16 cellular contexts compared by ENCODE assay signal in genomic region chr5:41508696-41509398, GRCh38. TPM values are rescaled to one million over a fixed set of nuclear protein-coding genes. Genes with fewer than 3 reads are reported as not detected.
A peak's percentile ranks its signal among the peaks of the same experiment; 100 is the strongest.
DNase-seq lines count a peak whose midpoint lies in the region; ATAC-seq and TF ChIP-seq lines count a peak whose summit lies in the region.
"Had no signal": no experiment of that assay in that cellular context is flagged by ENCODE, and none has a peak within 500 bp of the region (broad histone marks: within the 10 kb centered on the region; RNA-seq: fewer than 3 reads in every experiment).

No MANE protein-coding gene starts in this region.

- H3K27ac Mint-ChIP-seq in glutamatergic neuron (ENCODE audit: unreplicated experiment) (no peak overlapping the region), nephron progenitor cell (no peak overlapping the region), Calu3 (ENCODE audit: unreplicated experiment) (no peak overlapping the region)
- H3K27ac Mint-ChIP-seq in stimulated activated naive CD8-positive, alpha-beta T cell treated with anti-CD3 and anti-CD28 coated beads, Interleukin-15, amount 100 ng/mL, for 72 hours = no peak overlapping the region
- H3K27ac Mint-ChIP-seq: activated CD8-positive, alpha-beta T cell treated with anti-CD3 and anti-CD28 coated beads for 36 hours; activated T-helper 1 cell treated with anti-CD3 and anti-CD28 coated beads, Interleukin-12 subunit alpha, Interleukin-12 subunit beta, Interleukin-2, Interleukin-4 antibody, amounts not matched to agents 30 ng/mL and 10 ng/mL and 1 ng/mL, durations not matched to agents 14 hours and 24 hours and 36 hours had no signal

- H3K4me1 Mint-ChIP-seq in glutamatergic neuron (ENCODE audit: low read depth, unreplicated experiment) = peaks cover 7% of the 10 kb centered on the region
- H3K4me1 Mint-ChIP-seq in nephron progenitor cell = peaks cover 20% of the 10 kb centered on the region
- H3K4me1 Mint-ChIP-seq in stimulated activated naive CD8-positive, alpha-beta T cell treated with anti-CD3 and anti-CD28 coated beads, Interleukin-15, amount 100 ng/mL, for 72 hours = no peaks in the 10 kb centered on the region
- H3K4me1 Mint-ChIP-seq in Calu3 (ENCODE audit: low read depth, unreplicated experiment) = peaks cover 8% of the 10 kb centered on the region

- CTCF ChIA-PET in Calu3 (lab: Charles Lee) = interaction anchor here (0.9 kb wide), 1 partner anchor 348 kb away, joined by 3 read pairs; no protein-coding TSS in a partner anchor

- intact Hi-C loops in Right ventricle myocardium inferior (cut with DNase I) = loop anchor here (2.0 kb wide), 1 partner anchor 52 kb away; no protein-coding TSS in a partner anchor
- intact Hi-C loops in cardiac septum (cut with DNase I) = loop anchor here (5.0 kb wide), 1 partner anchor 52 kb away; no protein-coding TSS in a partner anchor
- intact Hi-C loops in Calu3 (cut with micrococcal nuclease; ENCODE audit: unreplicated experiment) = no loop called here

- H3K4me3 Mint-ChIP-seq in glutamatergic neuron (ENCODE audit: unreplicated experiment) = peak overlapping the region; percentile 50
- peak overlapping the region; percentile 85 for H3K4me3 Mint-ChIP-seq in nephron progenitor cell
- H3K4me3 Mint-ChIP-seq in stimulated activated naive CD8-positive, alpha-beta T cell treated with anti-CD3 and anti-CD28 coated beads, Interleukin-15, amount 100 ng/mL, for 72 hours = no peak overlapping the region
- H3K4me3 Mint-ChIP-seq in Calu3 (ENCODE audit: low read depth, unreplicated experiment) = no peak overlapping the region
- H3K4me3 Mint-ChIP-seq: activated CD8-positive, alpha-beta T cell treated with anti-CD3 and anti-CD28 coated beads for 36 hours; activated T-helper 1 cell treated with anti-CD3 and anti-CD28 coated beads, Interleukin-12 subunit alpha, Interleukin-12 subunit beta, Interleukin-2, Interleukin-4 antibody, amounts not matched to agents 30 ng/mL and 10 ng/mL and 1 ng/mL, durations not matched to agents 14 hours and 24 hours and 36 hours had no signal

- no TSS peak for BruUV-seq in Calu3 (replicated peaks; lab: Mats Ljungman, UMichigan)

- H3K27me3 Mint-ChIP-seq in glutamatergic neuron (ENCODE audit: unreplicated experiment) (peaks cover 10% of the 10 kb centered on the region), nephron progenitor cell (ENCODE audit: low read depth, poor library complexity) (peaks cover 59% of the 10 kb centered on the region), Calu3 (ENCODE audit: unreplicated experiment) (peaks cover 31% of the 10 kb centered on the region)
- peaks cover 31% of the 10 kb centered on the region for H3K27me3 Mint-ChIP-seq in stimulated activated naive CD8-positive, alpha-beta T cell treated with anti-CD3 and anti-CD28 coated beads, Interleukin-15, amount 100 ng/mL, for 72 hours

- DNase-seq in Right ventricle myocardium inferior (ENCODE audit: missing footprints) (no peak), cardiac septum (ENCODE audit: low spot score) (no peak), glutamatergic neuron (no peak), nephron progenitor cell (no peak), Calu3 (no peak)
- no peak for DNase-seq in activated naive CD4-positive, alpha-beta T cell (lab: John Stamatoyannopoulos, UW)
- no peak for DNase-seq in stimulated activated naive CD8-positive, alpha-beta T cell treated with anti-CD3 and anti-CD28 coated beads, Interleukin-15, amount 100 ng/mL, for 72 hours
- DNase-seq: 8988T; activated CD8-positive, alpha-beta T cell treated with anti-CD3 and anti-CD28 coated beads for 36 hours; DMS153; Kasumi-1; NCI-H1436 treated with DMSO at 0.1 percent for 48 hours; NCI-H510A treated with DMSO at 0.1 percent for 48 hours had no signal

- peak; percentile 32 for ATAC-seq in Right ventricle myocardium inferior
- no peak for ATAC-seq in HG03354 (IDR thresholded peaks at IDR 0.05; ENCODE audit: poor library complexity, severe bottlenecking, unreplicated experiment)
- no peak for ATAC-seq in stimulated activated naive CD8-positive, alpha-beta T cell treated with anti-CD3 and anti-CD28 coated beads, Interleukin-15, amount 100 ng/mL, for 72 hours
- ATAC-seq: activated CD8-positive, alpha-beta T cell treated with anti-CD3 and anti-CD28 coated beads for 36 hours had no signal

- TF ChIP-seq CTCF in glutamatergic neuron (IDR thresholded peaks at IDR 0.05; ENCODE audit: partially characterized antibody, unreplicated experiment) (no peak), nephron progenitor cell (IDR thresholded peaks at IDR 0.05) (no peak), Calu3 (IDR thresholded peaks at IDR 0.05; ENCODE audit: unreplicated experiment) (no peak)

- H3K36me3 Mint-ChIP-seq in glutamatergic neuron (ENCODE audit: unreplicated experiment) (no peaks in the 10 kb centered on the region), nephron progenitor cell (ENCODE audit: low read depth) (no peaks in the 10 kb centered on the region), Calu3 (ENCODE audit: insufficient read depth, unreplicated experiment) (no peaks in the 10 kb centered on the region)

- H3K9me3 Mint-ChIP-seq in glutamatergic neuron (ENCODE audit: unreplicated experiment) = peaks cover 3% of the 10 kb centered on the region
- no peaks in the 10 kb centered on the region for H3K9me3 Mint-ChIP-seq in nephron progenitor cell
- H3K9me3 Mint-ChIP-seq in stimulated activated naive CD8-positive, alpha-beta T cell treated with anti-CD3 and anti-CD28 coated beads, Interleukin-15, amount 100 ng/mL, for 72 hours = peaks cover 0 to 7% of the 10 kb centered on the region in 2 donors
- H3K9me3 Mint-ChIP-seq in Calu3 (ENCODE audit: low read depth, unreplicated experiment) = no peaks in the 10 kb centered on the region
- H3K9me3 Mint-ChIP-seq: activated CD8-positive, alpha-beta T cell treated with anti-CD3 and anti-CD28 coated beads for 36 hours; activated T-helper 1 cell treated with anti-CD3 and anti-CD28 coated beads, Interleukin-12 subunit alpha, Interleukin-12 subunit beta, Interleukin-2, Interleukin-4 antibody, amounts not matched to agents 30 ng/mL and 10 ng/mL and 1 ng/mL, durations not matched to agents 14 hours and 24 hours and 36 hours had no signal

RNA-seq across cellular contexts. Expression of gene PLCXD3, which starts 1.6 kb away (rescaled TPM):
- total RNA-seq in Right ventricle myocardium inferior = 76.6 TPM
- total RNA-seq in cardiac septum = 63.8 TPM
- total RNA-seq in glutamatergic neuron (ENCODE audit: unreplicated experiment) = 0.93 TPM
- total RNA-seq in Calu3 (2022) = not detected in 2 replicates
- total RNA-seq: activated CD8-positive, alpha-beta T cell treated with anti-CD3 and anti-CD28 coated beads for 36 hours; activated T-helper 1 cell treated with anti-CD3 and anti-CD28 coated beads, Interleukin-12 subunit alpha, Interleukin-12 subunit beta, Interleukin-2, Interleukin-4 antibody, amounts not matched to agents 30 ng/mL and 10 ng/mL and 1 ng/mL, durations not matched to agents 14 hours and 24 hours and 36 hours; OCI-LY7 had no signal

Comparison
In these comparisons a context has a peak if more than half of its experiments do, and no peak if none do; other contexts are left out.
1. H3K4me3 Mint-ChIP-seq: peak in glutamatergic neuron (single experiment) and nephron progenitor cell (single experiment); none in stimulated activated naive CD8-positive, alpha-beta T cell treated with anti-CD3 and anti-CD28 coated beads, Interleukin-15, amount 100 ng/mL, for 72 hours (0 of 2) and Calu3 (single experiment).
2. RNA of gene PLCXD3, which starts 1.6 kb away (total RNA-seq): 76.6 TPM in Right ventricle myocardium inferior (single experiment) and 63.8 TPM in cardiac septum (single experiment); 0.93 TPM in glutamatergic neuron (single experiment) and not detected in Calu3; every median in the first group is over 10 times any median in the second.